23 cellular contexts compared by ENCODE assay signal in the genomic region with DNA sequence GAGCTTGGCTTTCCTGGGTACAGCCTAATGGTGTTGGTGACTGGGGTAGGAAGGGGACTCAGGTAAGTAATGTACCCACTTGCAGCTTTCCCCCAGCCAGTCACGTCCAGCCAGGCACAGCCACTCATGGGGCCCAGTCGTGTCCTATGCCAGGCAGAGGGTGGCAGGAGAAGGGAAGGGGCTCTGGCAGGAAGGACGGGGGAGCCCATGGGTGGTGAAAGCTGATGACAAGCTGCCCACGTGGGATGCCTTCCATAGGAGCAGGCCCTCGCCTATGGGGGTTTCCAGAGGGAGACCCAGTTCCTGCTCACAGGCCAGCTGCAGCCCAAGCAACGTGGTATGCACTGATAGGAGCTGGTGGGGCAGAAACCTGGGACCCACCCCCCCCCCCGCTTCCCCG. TPM values are rescaled to one million over a fixed set of nuclear protein-coding genes. Genes with fewer than 3 reads are reported as not detected.
DNase-seq lines count a peak whose midpoint lies in the region; ATAC-seq, FAIRE-seq and TF ChIP-seq lines count a peak whose summit lies in the region.
"Had no signal": no experiment of that assay in that cellular context is flagged by ENCODE, and none has a peak within 500 bp of the region (broad histone marks: within the 10 kb centered on the region; RNA-seq: fewer than 3 reads in every experiment).

No MANE protein-coding gene starts in this region.

- POLR2A ChIA-PET in IMR-90 (lab: Charles Lee; ENCODE audit: unreplicated experiment), result interaction anchor here (0.6 kb wide), 1 partner anchor 8 kb away, joined by 4 read pairs; no protein-coding TSS in a partner anchor
- POLR2A ChIA-PET in H1 (lab: Charles Lee; ENCODE audit: partially characterized antibody), result interaction anchor here (1.0 to 28.7 kb wide), 5 partner anchors 19 to 222 kb away, joined by 3 to 1505 read pairs (median 4); a partner anchor contains a TSS

- no peak for DNase-seq in IMR-90
- no peak for DNase-seq in H1 (ENCODE audit: low read depth in 1 of 2, low spot score in 2 of 2)
- peak; percentile 65 for DNase-seq in mesenteric fat pad (ENCODE audit: low spot score)
- DNase-seq in OCI-M1 (lab: John Stamatoyannopoulos, UW), result no peak
- DNase-seq in activated T-cell treated with anti-CD3 and anti-CD28 coated beads for 4 hours, result no peak
- no peak for DNase-seq in GM13977 (ENCODE audit: low spot score)
- DNase-seq in lower leg skin (ENCODE audit: low spot score in 2 of 2), result no peak
- DNase-seq: 8988T; ACHN; AML-193; BE2C; CD4-positive, alpha-beta T cell; COR-L47; DMS79; EL; GDM1; GM23248; H9 had no signal

- H2BK20ac ChIP-seq in IMR-90 (ENCODE audit: low read depth, low read length) (no peak overlapping the region), H1 (ENCODE audit: low read length) (no peak overlapping the region)

- H3K4me2 ChIP-seq in IMR-90 (ENCODE audit: low read depth, low read length), result no peak overlapping the region
- no peak overlapping the region for H3K4me2 ChIP-seq in H1 (ENCODE audit: insufficient read depth in 1 of 2, low read depth in 2 of 2, low read length in 2 of 2)
- H3K4me2 ChIP-seq: A549; BLaER1 treated with 17β-estradiol and CSF1 and Interleukin-3, amounts not matched to agents 10 nM and 100 nM had no signal

- CTCF ChIA-PET in IMR-90 (lab: Yijun Ruan, JAX) (interaction anchor here (1.3 kb wide), 1 partner anchor 13 kb away, joined by 4 read pairs; no protein-coding TSS in a partner anchor), H1 (lab: Charles Lee; ENCODE audit: partially characterized antibody) (interaction anchor here (0.6 to 5.7 kb wide), 19 partner anchors 9 to 184 kb away, joined by 3 to 56 read pairs (median 9); a partner anchor contains a TSS)

- H3K27me3 ChIP-seq in IMR-90 (ENCODE audit: control insufficient read depth, insufficient read depth, low read length), result no peaks in the 10 kb centered on the region
- no peaks in the 10 kb centered on the region for H3K27me3 ChIP-seq in H1 (replicated peaks in 1 of 4; ENCODE audit: control insufficient read depth in 3 of 4, extremely low read depth in 1 of 4, insufficient read depth in 3 of 4, low read length in 3 of 4)
- H3K27me3 ChIP-seq: BE2C; BLaER1 treated with 17β-estradiol and CSF1 and Interleukin-3, amounts not matched to agents 10 nM and 100 nM had no signal

- H3K23me2 ChIP-seq in H1 (ENCODE audit: low read depth, low read length), result no peaks in the 10 kb centered on the region

- H3K4me3 ChIP-seq in IMR-90 (ENCODE audit: insufficient read depth, low read depth, low read length) (no peak overlapping the region), H1 (ENCODE audit: extremely low read depth in 1 of 4, insufficient read depth in 2 of 4, low read depth in 3 of 4, low read length in 4 of 4) (no peak overlapping the region), lower leg skin (ENCODE audit: low read depth, poor library complexity, severe bottlenecking) (no peak overlapping the region)
- H3K4me3 ChIP-seq: A549; BLaER1 treated with 17β-estradiol and CSF1 and Interleukin-3, amounts not matched to agents 10 nM and 100 nM; GM23248 had no signal

- H3K18ac ChIP-seq in IMR-90 (ENCODE audit: low read depth, low read length), result no peak overlapping the region
- H3K18ac ChIP-seq in H1 (ENCODE audit: extremely low read depth, low read length), result no peak overlapping the region

- intact Hi-C loops in IMR-90 (cut with micrococcal nuclease), result no loop called here
- intact Hi-C loops in lower leg skin (cut with DNase I; ENCODE audit: low total_unique reads), result no loop called here

- TF ChIP-seq POLR2A in IMR-90 (IDR thresholded peaks at IDR 0.05; ENCODE audit: low read depth, low read length) (no peak), H1 (IDR thresholded peaks at IDR 0.05; ENCODE audit: control extremely low read depth in 1 of 2, low read depth in 2 of 2, low read length in 2 of 2) (no peak), lower leg skin (IDR thresholded peaks at IDR 0.05) (no peak)

- FAIRE-seq in H1 (lab: Jason Lieb, UNC), result no peak
- FAIRE-seq: A549, GM12891 had no signal

- H3K27ac ChIP-seq in IMR-90 (ENCODE audit: insufficient read depth, low read length) (no peak overlapping the region), H1 (ENCODE audit: low read depth, low read length) (no peak overlapping the region)
- H3K27ac ChIP-seq: A549; BLaER1 treated with 17β-estradiol and CSF1 and Interleukin-3, amounts not matched to agents 10 nM and 100 nM; GM23248 had no signal

- H3K79me1 ChIP-seq in IMR-90 (ENCODE audit: low read depth in 1 of 2, low read length in 2 of 2), result no peaks in the 10 kb centered on the region
- no peaks in the 10 kb centered on the region for H3K79me1 ChIP-seq in H1 (ENCODE audit: low read depth, low read length)

- H3K36me3 ChIP-seq in IMR-90 (ENCODE audit: control insufficient read depth, insufficient read depth, low read length) (no peaks in the 10 kb centered on the region), H1 (ENCODE audit: control insufficient read depth in 2 of 4, insufficient read depth in 4 of 4, low read length in 3 of 4) (no peaks in the 10 kb centered on the region)
- H3K36me3 ChIP-seq: BE2C; BLaER1 treated with 17β-estradiol and CSF1 and Interleukin-3, amounts not matched to agents 10 nM and 100 nM had no signal

- peak overlapping the region; percentile 33 for H2AK9ac ChIP-seq in IMR-90 (replicated peaks; ENCODE audit: low read depth, low read length, poor library complexity)

- in situ Hi-C loops in IMR-90 (cut with MboI; ENCODE audit: low sequenced_read_pairs) (no loop called here), GM13977 (cut with MboI; ENCODE audit: low pct_unique_long_range_greater_than_20kb, low sequenced_read_pairs, unreplicated experiment) (no loop called here)

- H2BK5ac ChIP-seq in IMR-90 (ENCODE audit: low read depth, low read length, poor library complexity, severe bottlenecking) (no peak overlapping the region), H1 (ENCODE audit: low read depth, low read length) (no peak overlapping the region)

- H3K79me2 ChIP-seq in H1 (ENCODE audit: control insufficient read depth in 1 of 2, insufficient read depth in 2 of 2, low read length in 2 of 2), result no peaks in the 10 kb centered on the region

- H3K9me1 ChIP-seq in IMR-90 (ENCODE audit: insufficient read depth, low read length), result peaks cover 4% of the 10 kb centered on the region

- dilution Hi-C loops in IMR-90 (cut with HindIII; ENCODE audit: low sequenced_read_pairs, unreplicated experiment), result no loop called here

- H4K91ac ChIP-seq in IMR-90 (ENCODE audit: insufficient read depth, low read depth, low read length) (no peak overlapping the region), H1 (replicated peaks; ENCODE audit: insufficient read length, low read length) (no peak overlapping the region)

- H3K9me3 ChIP-seq in IMR-90 (ENCODE audit: control insufficient read depth, insufficient read depth, low read length) (no peaks in the 10 kb centered on the region), H1 (ENCODE audit: insufficient read depth in 2 of 2, low read depth in 1 of 2, low read length in 1 of 2) (no peaks in the 10 kb centered on the region)
- H3K9me3 ChIP-seq: A549, BE2C had no signal

- H3K4me1 ChIP-seq in IMR-90 (ENCODE audit: control insufficient read depth, insufficient read depth, low read length) (peaks cover 10% of the 10 kb centered on the region), H1 (replicated peaks in 1 of 4; ENCODE audit: control insufficient read depth in 3 of 4, insufficient read depth in 4 of 4, low read length in 3 of 4) (peaks cover 0 to 7% (median 2%) of the 10 kb centered on the region in 4 experiments; a peak in 5 of 7 replicates)

- H2BK15ac ChIP-seq in IMR-90 (ENCODE audit: low read depth, low read length) (no peak overlapping the region), H1 (ENCODE audit: low read length) (no peak overlapping the region)

- H4K5ac ChIP-seq in IMR-90 (ENCODE audit: low read depth, low read length) (no peak overlapping the region), H1 (ENCODE audit: insufficient read length, low read depth, low read length) (no peak overlapping the region)

- no peak overlapping the region for H2AFZ ChIP-seq in IMR-90 (replicated peaks; ENCODE audit: low read length, poor library complexity)
- no peak overlapping the region for H2AFZ ChIP-seq in H1 (ENCODE audit: low read length)
- H2AFZ ChIP-seq: GM23248 had no signal

- H3K14ac ChIP-seq in IMR-90 (replicated peaks; ENCODE audit: low read depth, low read length) (no peak overlapping the region), H1 (ENCODE audit: insufficient read length) (no peak overlapping the region)

- no peak overlapping the region for H4K8ac ChIP-seq in IMR-90 (ENCODE audit: low read depth in 2 of 2, low read length in 2 of 2)
- H4K8ac ChIP-seq in H1 (ENCODE audit: extremely low read depth, insufficient read depth, low read length), result no peak overlapping the region

- TF ChIP-seq EP300 in H1 (IDR thresholded peaks at IDR 0.05; ENCODE audit: borderline replicate concordance in 1 of 2, low read depth in 2 of 2, low read length in 2 of 2), result no peak

- no peak overlapping the region for H2BK12ac ChIP-seq in H1 (ENCODE audit: low read depth, low read length)

- H3K9ac ChIP-seq in IMR-90 (ENCODE audit: low read depth, low read length) (no peak overlapping the region), H1 (replicated peaks in 1 of 4; ENCODE audit: extremely low read depth in 1 of 4, low read depth in 3 of 4, low read length in 3 of 4) (no peak overlapping the region)
- H3K9ac ChIP-seq: BLaER1 treated with 17β-estradiol and CSF1 and Interleukin-3, amounts not matched to agents 10 nM and 100 nM; GM23248 had no signal

- H2BK120ac ChIP-seq in IMR-90 (ENCODE audit: low read depth, low read length), result no peak overlapping the region
- no peak overlapping the region for H2BK120ac ChIP-seq in H1 (replicated peaks; ENCODE audit: low read depth, low read length)

- H3K23ac ChIP-seq in IMR-90 (ENCODE audit: low read depth, low read length), result no peak overlapping the region
- H3K23ac ChIP-seq in H1 (ENCODE audit: insufficient read length), result no peak overlapping the region

- TF ChIP-seq CTCF in IMR-90 (conservative IDR thresholded peaks at IDR 0.05; ENCODE audit: low read depth, low read length) (no peak), H1 (IDR thresholded peaks at IDR 0.05; ENCODE audit: control extremely low read depth in 1 of 3, insufficient read depth in 1 of 3, low read depth in 1 of 3, low read length in 3 of 3) (no peak), GM13977 (IDR thresholded peaks at IDR 0.05; ENCODE audit: extremely low read depth, insufficient read depth, missing control alignments) (no peak), lower leg skin (IDR thresholded peaks at IDR 0.05) (no peak)

- H3K4ac ChIP-seq in IMR-90 (ENCODE audit: low read depth, low read length) (no peak overlapping the region), H1 (replicated peaks; ENCODE audit: insufficient read length, low read depth, low read length) (peak overlapping the region; percentile 34)

- TF ChIP-seq RAD21 in IMR-90 (IDR thresholded peaks at IDR 0.05; ENCODE audit: low read length) (no peak), H1 (IDR thresholded peaks at IDR 0.05 in 1 of 2, conservative IDR thresholded peaks at IDR 0.05 in 1 of 2; ENCODE audit: low read depth in 2 of 2, low read length in 2 of 2) (no peak)

- H2AK5ac ChIP-seq in IMR-90 (ENCODE audit: low read depth, low read length), result peak overlapping the region; percentile 13; the same call in 1 of the 2 replicates
- H2AK5ac ChIP-seq in H1 (ENCODE audit: low read depth, low read length), result peak overlapping the region; percentile 40; the same call in 1 of the 2 replicates

- WGBS in IMR-90 (ENCODE audit: extremely low coverage in 2 of 2, insufficient read length in 1 of 2), 2 experiments, result 80% methylated on average over 2 of the region's 8 CpGs; no CpG with 5 or more reads in 1 of the 2 experiments
- WGBS in H1 (ENCODE audit: extremely low coverage in 1 of 2, insufficient coverage in 1 of 2, insufficient read length in 1 of 2, insufficient replicate concordance in 2 of 2, low coverage in 1 of 2, low lambda C conversion rate in 2 of 2, missing lambda C conversion rate in 1 of 2), 2 experiments, result 88% methylated on average over 6 of the region's 8 CpGs; no CpG with 5 or more reads in 1 of the 2 experiments
- 81 to 91% methylated on average over 6 to 8 of the region's 8 CpGs for WGBS in lower leg skin, 2 donors

- no peak for ATAC-seq in IMR-90 (ENCODE audit: low read depth)
- ATAC-seq: A549, HCT116 had no signal

- BruUV-seq in IMR-90 (replicated peaks; lab: Mats Ljungman, UMichigan), result no TSS peak

- H3K56ac ChIP-seq in IMR-90 (ENCODE audit: extremely low read depth, insufficient read depth, low read length) (no peak overlapping the region), H1 (replicated peaks; ENCODE audit: insufficient read length, low read depth, low read length) (no peak overlapping the region)

- H4K20me1 ChIP-seq in IMR-90 (ENCODE audit: insufficient read depth, low read length) (no peaks in the 10 kb centered on the region), H1 (replicated peaks in 1 of 2; ENCODE audit: control insufficient read depth in 1 of 2, insufficient read depth in 2 of 2, low read length in 2 of 2) (no peaks in the 10 kb centered on the region)

RNA-seq across cellular contexts. Expression of a gene that starts 10.7 kb away (rescaled TPM):
- total RNA-seq in IMR-90 (2012; rRNA removed), result 41.9 and 51.3 TPM in 2 replicates
- polyA plus RNA-seq in IMR-90 (2012; rRNA removed), result 72.5 and 77.8 TPM in 2 replicates
- 40.3 and 108 TPM in 2 replicates for polyA plus RNA-seq in IMR-90 (2012; cell fraction: cytosol; rRNA removed)
- polyA plus RNA-seq in IMR-90 (2012; cell fraction: nucleus; rRNA removed; ENCODE audit: low replicate concordance), result 31.6 and 74.8 TPM in 2 replicates
- 28.7 and 34.3 TPM in 2 replicates for total RNA-seq in H1 (2021; fragmentation: NEBNext Ultra II Directional; extraction: Animal tissue kit (Norgen Biotek cat#: 25700))
- 159 and 215 TPM in 2 replicates for polyA plus RNA-seq in H1 (2011; rRNA removed)
- 112 TPM for polyA plus RNA-seq in H1 (2011; cell fraction: cytosol; rRNA removed)
- 104 TPM for polyA plus RNA-seq in H1 (2011; cell fraction: nucleus; rRNA removed)
- polyA plus RNA-seq in H1 (2012, experiment 1 of 2), result 33.4 to 49.1 TPM (median 43.9 TPM) in 4 replicates
- 56.2 TPM for polyA plus RNA-seq in H1 (2012, experiment 2 of 2)
- 17.9 TPM for polyA plus RNA-seq in H1 (2013, experiment 1 of 2)
- 16.9 TPM for polyA plus RNA-seq in H1 (2013, experiment 2 of 2)
- 55.7 and 84.0 TPM in 2 replicates for polyA minus RNA-seq in H1 (2011; rRNA and poly(A)+ RNA removed)
- 89.2 TPM for polyA minus RNA-seq in H1 (2011; cell fraction: cytosol; rRNA and poly(A)+ RNA removed)
- polyA minus RNA-seq in H1 (2011; cell fraction: nucleus; rRNA and poly(A)+ RNA removed), result 65.8 TPM
- total RNA-seq in mesenteric fat pad, result 2.4 TPM
- total RNA-seq in lower leg skin, result 10 to 100 TPM in 1 of 4 donors, 1 to 10 TPM in 1, under 1 TPM in 1, not detected in 1; 0.81 to 13.6 (median 4.4) TPM
- polyA plus RNA-seq: CD14-positive monocyte had no signal

RNA-seq across cellular contexts. Expression of a gene that starts 34.9 kb away (rescaled TPM):
- total RNA-seq in IMR-90 (2012; rRNA removed) (1.7 and 1.8 TPM in 2 replicates), mesenteric fat pad (15.2 TPM), lower leg skin (1 to 10 TPM; 4.0 to 8.3 (median 5.1) TPM)
- polyA plus RNA-seq in IMR-90 (2012; rRNA removed) (3.4 and 3.6 TPM in 2 replicates), H1 (2011; rRNA removed) (0.22 and 0.23 TPM in 2 replicates)
- 2.3 and 2.9 TPM in 2 replicates for polyA plus RNA-seq in IMR-90 (2012; cell fraction: cytosol; rRNA removed)
- 2.4 and 5.1 TPM in 2 replicates for polyA plus RNA-seq in IMR-90 (2012; cell fraction: nucleus; rRNA removed; ENCODE audit: low replicate concordance)
- total RNA-seq in H1 (2021; fragmentation: NEBNext Ultra II Directional; extraction: Animal tissue kit (Norgen Biotek cat#: 25700)), result 0.48 and 0.60 TPM in 2 replicates
- polyA plus RNA-seq in H1 (2011; cell fraction: cytosol; rRNA removed), result 0.21 TPM
- 1.0 TPM for polyA plus RNA-seq in H1 (2011; cell fraction: nucleus; rRNA removed)
- polyA plus RNA-seq in H1 (2012, experiment 1 of 2), result 0.12 to 0.18 TPM (median 0.17 TPM) in 3 of 4 replicates, not detected in the other
- polyA plus RNA-seq in H1 (2012, experiment 2 of 2), result 0.16 TPM
- polyA plus RNA-seq in H1 (2013, experiment 1 of 2), result 0.20 TPM
- 0.20 TPM for polyA plus RNA-seq in H1 (2013, experiment 2 of 2)
- polyA minus RNA-seq in H1 (2011; rRNA and poly(A)+ RNA removed), result 0.27 and 0.85 TPM in 2 replicates
- not detected for polyA minus RNA-seq in H1 (2011; cell fraction: cytosol; rRNA and poly(A)+ RNA removed)
- 2.5 TPM for polyA minus RNA-seq in H1 (2011; cell fraction: nucleus; rRNA and poly(A)+ RNA removed)
- total RNA-seq: GM23248 had no signal
- polyA plus RNA-seq: CD14-positive monocyte, GM23248 had no signal
